34 cellular contexts compared by ENCODE assay signal in genomic region chr2:15853903-15854302, GRCh38.
"Had no signal": no experiment of that assay in that cellular context is flagged by ENCODE, and none has a peak within 500 bp of the region (broad histone marks: within the 10 kb centered on the region; RNA-seq: fewer than 3 reads in every experiment).

No MANE protein-coding gene starts in this region.

- H3K27me3 ChIP-seq: MG63 had no signal

- H3K4me3 ChIP-seq: MG63 had no signal

- H3K36me3 ChIP-seq: MG63 had no signal

- DNase-seq: Karpas-422, Kasumi-1, MG63, MM.1S, MV-4-11, NCI-H1048, NCI-H1092, NCI-H1092 treated with DMSO at 0.1 percent for 48 hours, NCI-H1105, NCI-H1105 treated with DMSO at 0.1 percent for 48 hours, NCI-H1417, NCI-H1417 treated with DMSO at 0.1 percent for 48 hours, NCI-H1436, NCI-H1436 treated with DMSO at 0.1 percent for 48 hours, NCI-H146, NCI-H1694, NCI-H1694 treated with DMSO at 0.1 percent for 48 hours, NCI-H187, NCI-H187 treated with DMSO at 0.1 percent for 48 hours, NCI-H1930, NCI-H2029, NCI-H2029 treated with DMSO at 0.1 percent for 48 hours, NCI-H2081, NCI-H2081 treated with DMSO at 0.1 percent for 48 hours, NCI-H2107, NCI-H2171, NCI-H2171 treated with DMSO at 0.1 percent for 48 hours, NCI-H2227 treated with DMSO at 0.1 percent for 48 hours, NCI-H226, NCI-H345, NCI-H446, NCI-H446 treated with DMSO at 0.1 percent for 48 hours, NCI-H510A, NCI-H510A treated with DMSO at 0.1 percent for 48 hours had no signal

- H3K9me3 ChIP-seq: MG63 had no signal
